In the genomic region with DNA sequence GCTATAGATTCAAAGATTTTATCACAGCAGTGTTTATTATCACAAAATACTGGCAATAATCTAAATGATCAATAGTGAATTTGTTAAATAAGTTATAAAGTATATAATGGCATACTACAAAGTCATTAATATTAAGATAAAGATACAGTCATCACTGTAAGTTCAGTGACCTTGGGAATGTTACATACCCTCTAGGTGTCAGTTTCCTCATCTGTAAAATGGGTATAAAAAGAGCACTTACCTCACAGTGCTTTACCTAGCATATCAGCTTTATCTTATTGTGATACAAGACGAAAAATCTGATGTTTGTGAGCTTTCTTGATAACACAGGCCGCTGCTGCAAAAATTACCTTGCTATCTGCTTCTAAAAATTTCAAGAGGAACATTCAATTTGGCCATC, we compare ENCODE assay signal across 1 cellular context.
TF ChIP-seq lines count a peak whose summit lies in the region.

No MANE protein-coding gene starts in this region.

TF ChIP-seq in HepG2, 621 proteins besides CTCF, POLR2A, EP300 and RAD21 (continued from another document):
- TF ChIP-seq, protein P1, sequence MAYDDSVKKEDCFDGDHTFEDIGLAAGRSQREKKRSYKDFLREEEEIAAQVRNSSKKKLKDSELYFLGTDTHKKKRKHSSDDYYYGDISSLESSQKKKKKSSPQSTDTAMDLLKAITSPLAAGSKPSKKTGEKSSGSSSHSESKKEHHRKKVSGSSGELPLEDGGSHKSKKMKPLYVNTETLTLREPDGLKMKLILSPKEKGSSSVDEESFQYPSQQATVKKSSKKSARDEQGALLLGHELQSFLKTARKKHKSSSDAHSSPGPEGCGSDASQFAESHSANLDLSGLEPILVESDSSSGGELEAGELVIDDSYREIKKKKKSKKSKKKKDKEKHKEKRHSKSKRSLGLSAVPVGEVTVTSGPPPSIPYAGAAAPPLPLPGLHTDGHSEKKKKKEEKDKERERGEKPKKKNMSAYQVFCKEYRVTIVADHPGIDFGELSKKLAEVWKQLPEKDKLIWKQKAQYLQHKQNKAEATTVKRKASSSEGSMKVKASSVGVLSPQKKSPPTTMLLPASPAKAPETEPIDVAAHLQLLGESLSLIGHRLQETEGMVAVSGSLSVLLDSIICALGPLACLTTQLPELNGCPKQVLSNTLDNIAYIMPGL (CRISPR knock-in tag; IDR thresholded peaks at IDR 0.05; ENCODE audit: borderline replicate concordance in 1 of 2, low read depth in 1 of 2) = no peak
TF ChIP-seq in HepG2: peak in this region for 3.
